Comparison of ENCODE assay signal across 1 cellular context in the genomic region with DNA sequence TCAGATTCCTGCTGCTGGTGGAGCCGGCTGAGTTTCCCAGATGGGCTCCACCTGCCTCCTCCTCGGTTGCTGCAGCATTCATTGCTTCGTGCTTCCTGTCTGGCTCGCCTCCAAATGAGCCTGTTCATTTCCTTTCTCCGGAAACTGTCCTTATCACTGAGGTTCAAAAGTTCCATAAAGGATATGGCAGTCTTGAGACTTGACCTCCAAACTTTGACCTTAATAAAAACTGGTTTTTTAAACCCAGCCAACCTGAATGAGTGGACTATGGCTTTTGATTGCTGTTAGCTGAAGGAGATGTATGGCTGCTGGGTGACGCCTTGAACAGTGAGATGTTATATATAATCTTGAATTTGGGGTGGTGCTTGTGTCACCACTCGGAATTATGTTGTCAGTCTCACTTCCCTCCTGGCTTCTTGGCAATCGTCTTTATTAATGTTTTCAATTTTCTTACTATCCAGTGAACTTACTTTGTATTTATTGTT.
TF ChIP-seq lines count a peak whose summit lies in the region.

No MANE protein-coding gene starts in this region.

TF ChIP-seq in HepG2, 621 proteins besides CTCF, POLR2A, EP300 and RAD21 (continued from another document and continues in another):
- TF ChIP-seq KLF13 (CRISPR knock-in tag; IDR thresholded peaks at IDR 0.05) (no peak), HHEX (CRISPR knock-in tag; IDR thresholded peaks at IDR 0.05) (no peak), HMG20B (CRISPR knock-in tag; conservative IDR thresholded peaks at IDR 0.05) (no peak), EZH2 (conservative IDR thresholded peaks at IDR 0.05; ENCODE audit: low read depth, low read length) (no peak), SPEN (CRISPR knock-in tag; IDR thresholded peaks at IDR 0.05; ENCODE audit: low read depth) (0 out of 2 replicates have a peak, but pooled peaks have one; percentile 6), LCORL (IDR thresholded peaks at IDR 0.05) (no peak), LCORL (CRISPR knock-in tag; IDR thresholded peaks at IDR 0.05) (0 out of 2 replicates have a peak, but pooled peaks have one; percentile 27), ZNF468 (CRISPR knock-in tag; IDR thresholded peaks at IDR 0.05) (no peak), KAT7 (CRISPR knock-in tag; IDR thresholded peaks at IDR 0.05; ENCODE audit: borderline replicate concordance) (no peak), NR3C1 (CRISPR knock-in tag; IDR thresholded peaks at IDR 0.05) (no peak), RFX3 (CRISPR knock-in tag; IDR thresholded peaks at IDR 0.05) (no peak), ZNF354B (CRISPR knock-in tag; IDR thresholded peaks at IDR 0.05) (no peak), ATF7 (IDR thresholded peaks at IDR 0.05) (no peak), ATF7 (CRISPR knock-in tag; IDR thresholded peaks at IDR 0.05) (no peak), NONO (IDR thresholded peaks at IDR 0.05) (no peak), NONO (CRISPR knock-in tag; conservative IDR thresholded peaks at IDR 0.05) (no peak), NFE2 (CRISPR knock-in tag; IDR thresholded peaks at IDR 0.05) (no peak), ATM (IDR thresholded peaks at IDR 0.05; ENCODE audit: borderline replicate concordance) (no peak), GATA4 (IDR thresholded peaks at IDR 0.05; ENCODE audit: borderline replicate concordance, low read depth) (no peak), ZNF496 (CRISPR knock-in tag; IDR thresholded peaks at IDR 0.05; ENCODE audit: insufficient replicate concordance) (no peak), ZFP36L2 (CRISPR knock-in tag; IDR thresholded peaks at IDR 0.05) (no peak), CHCHD3 (CRISPR knock-in tag; IDR thresholded peaks at IDR 0.05) (no peak), TGIF2 (CRISPR knock-in tag; IDR thresholded peaks at IDR 0.05) (no peak), ZNF326 (CRISPR knock-in tag; IDR thresholded peaks at IDR 0.05; ENCODE audit: borderline replicate concordance) (no peak), ZNF546 (CRISPR knock-in tag; conservative IDR thresholded peaks at IDR 0.05) (no peak), PRPF4 (IDR thresholded peaks at IDR 0.05; ENCODE audit: low read depth, low read length, poor library complexity, severe bottlenecking) (no peak)
- TF ChIP-seq, protein P1, sequence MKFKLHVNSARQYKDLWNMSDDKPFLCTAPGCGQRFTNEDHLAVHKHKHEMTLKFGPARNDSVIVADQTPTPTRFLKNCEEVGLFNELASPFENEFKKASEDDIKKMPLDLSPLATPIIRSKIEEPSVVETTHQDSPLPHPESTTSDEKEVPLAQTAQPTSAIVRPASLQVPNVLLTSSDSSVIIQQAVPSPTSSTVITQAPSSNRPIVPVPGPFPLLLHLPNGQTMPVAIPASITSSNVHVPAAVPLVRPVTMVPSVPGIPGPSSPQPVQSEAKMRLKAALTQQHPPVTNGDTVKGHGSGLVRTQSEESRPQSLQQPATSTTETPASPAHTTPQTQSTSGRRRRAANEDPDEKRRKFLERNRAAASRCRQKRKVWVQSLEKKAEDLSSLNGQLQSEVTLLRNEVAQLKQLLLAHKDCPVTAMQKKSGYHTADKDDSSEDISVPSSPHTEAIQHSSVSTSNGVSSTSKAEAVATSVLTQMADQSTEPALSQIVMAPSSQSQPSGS (CRISPR knock-in tag; IDR thresholded peaks at IDR 0.05): no peak
- TF ChIP-seq, protein P2, sequence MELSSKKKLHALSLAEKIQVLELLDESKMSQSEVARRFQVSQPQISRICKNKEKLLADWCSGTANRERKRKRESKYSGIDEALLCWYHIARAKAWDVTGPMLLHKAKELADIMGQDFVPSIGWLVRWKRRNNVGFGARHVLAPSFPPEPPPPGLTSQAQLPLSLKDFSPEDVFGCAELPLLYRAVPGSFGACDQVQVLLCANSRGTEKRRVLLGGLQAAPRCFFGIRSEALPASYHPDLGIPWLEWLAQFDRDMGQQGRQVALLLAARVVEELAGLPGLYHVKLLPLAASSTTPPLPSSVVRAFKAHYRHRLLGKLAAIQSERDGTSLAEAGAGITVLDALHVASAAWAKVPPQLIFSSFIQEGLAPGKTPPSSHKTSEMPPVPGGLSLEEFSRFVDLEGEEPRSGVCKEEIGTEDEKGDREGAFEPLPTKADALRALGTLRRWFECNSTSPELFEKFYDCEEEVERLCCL (CRISPR knock-in tag; IDR thresholded peaks at IDR 0.05; ENCODE audit: borderline replicate concordance): no peak
- TF ChIP-seq, protein P3, sequence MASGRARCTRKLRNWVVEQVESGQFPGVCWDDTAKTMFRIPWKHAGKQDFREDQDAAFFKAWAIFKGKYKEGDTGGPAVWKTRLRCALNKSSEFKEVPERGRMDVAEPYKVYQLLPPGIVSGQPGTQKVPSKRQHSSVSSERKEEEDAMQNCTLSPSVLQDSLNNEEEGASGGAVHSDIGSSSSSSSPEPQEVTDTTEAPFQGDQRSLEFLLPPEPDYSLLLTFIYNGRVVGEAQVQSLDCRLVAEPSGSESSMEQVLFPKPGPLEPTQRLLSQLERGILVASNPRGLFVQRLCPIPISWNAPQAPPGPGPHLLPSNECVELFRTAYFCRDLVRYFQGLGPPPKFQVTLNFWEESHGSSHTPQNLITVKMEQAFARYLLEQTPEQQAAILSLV (CRISPR knock-in tag; IDR thresholded peaks at IDR 0.05; ENCODE audit: borderline replicate concordance): no peak
- TF ChIP-seq, protein P4, sequence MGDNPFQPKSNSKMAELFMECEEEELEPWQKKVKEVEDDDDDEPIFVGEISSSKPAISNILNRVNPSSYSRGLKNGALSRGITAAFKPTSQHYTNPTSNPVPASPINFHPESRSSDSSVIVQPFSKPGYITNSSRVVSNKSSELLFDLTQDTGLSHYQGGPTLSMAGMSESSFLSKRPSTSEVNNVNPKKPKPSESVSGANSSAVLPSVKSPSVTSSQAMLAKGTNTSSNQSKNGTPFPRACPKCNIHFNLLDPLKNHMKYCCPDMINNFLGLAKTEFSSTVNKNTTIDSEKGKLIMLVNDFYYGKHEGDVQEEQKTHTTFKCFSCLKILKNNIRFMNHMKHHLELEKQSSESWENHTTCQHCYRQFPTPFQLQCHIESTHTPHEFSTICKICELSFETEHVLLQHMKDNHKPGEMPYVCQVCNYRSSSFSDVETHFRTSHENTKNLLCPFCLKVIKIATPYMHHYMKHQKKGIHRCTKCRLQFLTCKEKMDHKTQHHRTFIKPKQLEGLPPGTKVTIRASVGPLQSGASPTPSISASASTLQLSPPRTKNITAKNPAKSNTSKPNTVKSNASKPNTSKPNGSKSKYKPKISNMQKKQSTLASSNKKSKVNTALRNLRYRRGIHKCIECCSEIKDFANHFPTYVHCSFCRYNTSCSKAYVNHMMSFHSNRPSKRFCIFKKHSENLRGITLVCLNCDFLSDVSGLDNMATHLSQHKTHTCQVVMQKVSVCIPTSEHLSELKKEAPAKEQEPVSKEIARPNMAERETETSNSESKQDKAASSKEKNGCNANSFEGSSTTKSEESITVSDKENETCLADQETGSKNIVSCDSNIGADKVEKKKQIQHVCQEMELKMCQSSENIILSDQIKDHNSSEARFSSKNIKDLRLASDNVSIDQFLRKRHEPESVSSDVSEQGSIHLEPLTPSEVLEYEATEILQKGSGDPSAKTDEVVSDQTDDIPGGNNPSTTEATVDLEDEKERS (CRISPR knock-in tag; IDR thresholded peaks at IDR 0.05): peak; percentile 35; the same call in 1 of the 2 replicates
- TF ChIP-seq, protein P5, sequence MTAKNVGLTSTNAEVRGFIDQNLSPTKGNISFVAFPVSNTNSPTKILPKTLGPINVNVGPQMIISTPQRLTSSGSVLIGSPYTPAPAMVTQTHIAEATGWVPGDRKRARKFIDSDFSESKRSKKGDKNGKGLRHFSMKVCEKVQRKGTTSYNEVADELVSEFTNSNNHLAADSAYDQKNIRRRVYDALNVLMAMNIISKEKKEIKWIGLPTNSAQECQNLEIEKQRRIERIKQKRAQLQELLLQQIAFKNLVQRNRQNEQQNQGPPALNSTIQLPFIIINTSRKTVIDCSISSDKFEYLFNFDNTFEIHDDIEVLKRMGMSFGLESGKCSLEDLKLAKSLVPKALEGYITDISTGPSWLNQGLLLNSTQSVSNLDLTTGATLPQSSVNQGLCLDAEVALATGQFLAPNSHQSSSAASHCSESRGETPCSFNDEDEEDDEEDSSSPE (CRISPR knock-in tag; IDR thresholded peaks at IDR 0.05): no peak
- TF ChIP-seq, protein P6, sequence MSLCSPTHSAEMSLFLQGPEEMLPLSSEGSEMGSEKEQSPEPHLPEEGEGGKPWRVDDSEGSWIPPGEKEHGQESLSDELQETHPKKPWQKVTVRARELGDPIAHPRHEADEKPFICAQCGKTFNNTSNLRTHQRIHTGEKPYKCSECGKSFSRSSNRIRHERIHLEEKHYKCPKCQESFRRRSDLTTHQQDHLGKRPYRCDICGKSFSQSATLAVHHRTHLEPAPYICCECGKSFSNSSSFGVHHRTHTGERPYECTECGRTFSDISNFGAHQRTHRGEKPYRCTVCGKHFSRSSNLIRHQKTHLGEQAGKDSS (CRISPR knock-in tag; IDR thresholded peaks at IDR 0.05; ENCODE audit: borderline replicate concordance, low read depth): no peak
- TF ChIP-seq, protein P7, sequence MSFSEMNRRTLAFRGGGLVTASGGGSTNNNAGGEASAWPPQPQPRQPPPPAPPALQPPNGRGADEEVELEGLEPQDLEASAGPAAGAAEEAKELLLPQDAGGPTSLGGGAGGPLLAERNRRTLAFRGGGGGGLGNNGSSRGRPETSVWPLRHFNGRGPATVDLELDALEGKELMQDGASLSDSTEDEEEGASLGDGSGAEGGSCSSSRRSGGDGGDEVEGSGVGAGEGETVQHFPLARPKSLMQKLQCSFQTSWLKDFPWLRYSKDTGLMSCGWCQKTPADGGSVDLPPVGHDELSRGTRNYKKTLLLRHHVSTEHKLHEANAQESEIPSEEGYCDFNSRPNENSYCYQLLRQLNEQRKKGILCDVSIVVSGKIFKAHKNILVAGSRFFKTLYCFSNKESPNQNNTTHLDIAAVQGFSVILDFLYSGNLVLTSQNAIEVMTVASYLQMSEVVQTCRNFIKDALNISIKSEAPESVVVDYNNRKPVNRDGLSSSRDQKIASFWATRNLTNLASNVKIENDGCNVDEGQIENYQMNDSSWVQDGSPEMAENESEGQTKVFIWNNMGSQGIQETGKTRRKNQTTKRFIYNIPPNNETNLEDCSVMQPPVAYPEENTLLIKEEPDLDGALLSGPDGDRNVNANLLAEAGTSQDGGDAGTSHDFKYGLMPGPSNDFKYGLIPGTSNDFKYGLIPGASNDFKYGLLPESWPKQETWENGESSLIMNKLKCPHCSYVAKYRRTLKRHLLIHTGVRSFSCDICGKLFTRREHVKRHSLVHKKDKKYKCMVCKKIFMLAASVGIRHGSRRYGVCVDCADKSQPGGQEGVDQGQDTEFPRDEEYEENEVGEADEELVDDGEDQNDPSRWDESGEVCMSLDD (CRISPR knock-in tag; IDR thresholded peaks at IDR 0.05; ENCODE audit: borderline replicate concordance): no peak
- TF ChIP-seq, protein P8, sequence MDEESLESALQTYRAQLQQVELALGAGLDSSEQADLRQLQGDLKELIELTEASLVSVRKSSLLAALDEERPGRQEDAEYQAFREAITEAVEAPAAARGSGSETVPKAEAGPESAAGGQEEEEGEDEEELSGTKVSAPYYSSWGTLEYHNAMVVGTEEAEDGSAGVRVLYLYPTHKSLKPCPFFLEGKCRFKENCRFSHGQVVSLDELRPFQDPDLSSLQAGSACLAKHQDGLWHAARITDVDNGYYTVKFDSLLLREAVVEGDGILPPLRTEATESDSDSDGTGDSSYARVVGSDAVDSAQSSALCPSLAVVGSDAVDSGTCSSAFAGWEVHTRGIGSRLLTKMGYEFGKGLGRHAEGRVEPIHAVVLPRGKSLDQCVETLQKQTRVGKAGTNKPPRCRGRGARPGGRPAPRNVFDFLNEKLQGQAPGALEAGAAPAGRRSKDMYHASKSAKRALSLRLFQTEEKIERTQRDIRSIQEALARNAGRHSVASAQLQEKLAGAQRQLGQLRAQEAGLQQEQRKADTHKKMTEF (CRISPR knock-in tag; IDR thresholded peaks at IDR 0.05): peak; percentile 41; the same call in 1 of the 2 replicates
- TF ChIP-seq, protein P9, sequence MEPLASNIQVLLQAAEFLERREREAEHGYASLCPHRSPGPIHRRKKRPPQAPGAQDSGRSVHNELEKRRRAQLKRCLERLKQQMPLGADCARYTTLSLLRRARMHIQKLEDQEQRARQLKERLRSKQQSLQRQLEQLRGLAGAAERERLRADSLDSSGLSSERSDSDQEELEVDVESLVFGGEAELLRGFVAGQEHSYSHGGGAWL (CRISPR knock-in tag; IDR thresholded peaks at IDR 0.05): no peak
- TF ChIP-seq, protein P10, sequence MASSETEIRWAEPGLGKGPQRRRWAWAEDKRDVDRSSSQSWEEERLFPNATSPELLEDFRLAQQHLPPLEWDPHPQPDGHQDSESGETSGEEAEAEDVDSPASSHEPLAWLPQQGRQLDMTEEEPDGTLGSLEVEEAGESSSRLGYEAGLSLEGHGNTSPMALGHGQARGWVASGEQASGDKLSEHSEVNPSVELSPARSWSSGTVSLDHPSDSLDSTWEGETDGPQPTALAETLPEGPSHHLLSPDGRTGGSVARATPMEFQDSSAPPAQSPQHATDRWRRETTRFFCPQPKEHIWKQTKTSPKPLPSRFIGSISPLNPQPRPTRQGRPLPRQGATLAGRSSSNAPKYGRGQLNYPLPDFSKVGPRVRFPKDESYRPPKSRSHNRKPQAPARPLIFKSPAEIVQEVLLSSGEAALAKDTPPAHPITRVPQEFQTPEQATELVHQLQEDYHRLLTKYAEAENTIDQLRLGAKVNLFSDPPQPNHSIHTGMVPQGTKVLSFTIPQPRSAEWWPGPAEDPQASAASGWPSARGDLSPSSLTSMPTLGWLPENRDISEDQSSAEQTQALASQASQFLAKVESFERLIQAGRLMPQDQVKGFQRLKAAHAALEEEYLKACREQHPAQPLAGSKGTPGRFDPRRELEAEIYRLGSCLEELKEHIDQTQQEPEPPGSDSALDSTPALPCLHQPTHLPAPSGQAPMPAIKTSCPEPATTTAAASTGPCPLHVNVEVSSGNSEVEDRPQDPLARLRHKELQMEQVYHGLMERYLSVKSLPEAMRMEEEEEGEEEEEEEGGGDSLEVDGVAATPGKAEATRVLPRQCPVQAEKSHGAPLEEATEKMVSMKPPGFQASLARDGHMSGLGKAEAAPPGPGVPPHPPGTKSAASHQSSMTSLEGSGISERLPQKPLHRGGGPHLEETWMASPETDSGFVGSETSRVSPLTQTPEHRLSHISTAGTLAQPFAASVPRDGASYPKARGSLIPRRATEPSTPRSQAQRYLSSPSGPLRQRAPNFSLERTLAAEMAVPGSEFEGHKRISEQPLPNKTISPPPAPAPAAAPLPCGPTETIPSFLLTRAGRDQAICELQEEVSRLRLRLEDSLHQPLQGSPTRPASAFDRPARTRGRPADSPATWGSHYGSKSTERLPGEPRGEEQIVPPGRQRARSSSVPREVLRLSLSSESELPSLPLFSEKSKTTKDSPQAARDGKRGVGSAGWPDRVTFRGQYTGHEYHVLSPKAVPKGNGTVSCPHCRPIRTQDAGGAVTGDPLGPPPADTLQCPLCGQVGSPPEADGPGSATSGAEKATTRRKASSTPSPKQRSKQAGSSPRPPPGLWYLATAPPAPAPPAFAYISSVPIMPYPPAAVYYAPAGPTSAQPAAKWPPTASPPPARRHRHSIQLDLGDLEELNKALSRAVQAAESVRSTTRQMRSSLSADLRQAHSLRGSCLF (CRISPR knock-in tag; IDR thresholded peaks at IDR 0.05; ENCODE audit: borderline replicate concordance): no peak
- TF ChIP-seq, protein P11, sequence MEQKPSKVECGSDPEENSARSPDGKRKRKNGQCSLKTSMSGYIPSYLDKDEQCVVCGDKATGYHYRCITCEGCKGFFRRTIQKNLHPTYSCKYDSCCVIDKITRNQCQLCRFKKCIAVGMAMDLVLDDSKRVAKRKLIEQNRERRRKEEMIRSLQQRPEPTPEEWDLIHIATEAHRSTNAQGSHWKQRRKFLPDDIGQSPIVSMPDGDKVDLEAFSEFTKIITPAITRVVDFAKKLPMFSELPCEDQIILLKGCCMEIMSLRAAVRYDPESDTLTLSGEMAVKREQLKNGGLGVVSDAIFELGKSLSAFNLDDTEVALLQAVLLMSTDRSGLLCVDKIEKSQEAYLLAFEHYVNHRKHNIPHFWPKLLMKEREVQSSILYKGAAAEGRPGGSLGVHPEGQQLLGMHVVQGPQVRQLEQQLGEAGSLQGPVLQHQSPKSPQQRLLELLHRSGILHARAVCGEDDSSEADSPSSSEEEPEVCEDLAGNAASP (CRISPR knock-in tag; IDR thresholded peaks at IDR 0.05; ENCODE audit: borderline replicate concordance): 0 out of 2 replicates have a peak, but pooled peaks have one; percentile 21
